In genomic region chr6:56346958-56347357, GRCh38 we compare ENCODE assay signal across 33 cellular contexts.
DNase-seq lines count a peak whose midpoint lies in the region; ATAC-seq, FAIRE-seq and TF ChIP-seq lines count a peak whose summit lies in the region.
"Had no signal": no experiment of that assay in that cellular context is flagged by ENCODE, and none has a peak within 500 bp of the region (broad histone marks: within the 10 kb centered on the region; RNA-seq: fewer than 3 reads in every experiment).

No MANE protein-coding gene starts in this region.

- H3K36me3 Mint-ChIP-seq in WTC11: no peaks in the 10 kb centered on the region
- H3K36me3 Mint-ChIP-seq: activated naive CD8-positive, alpha-beta T cell treated with anti-CD3 and anti-CD28 coated beads for 36 hours; immature natural killer cell had no signal

- H3K27me3 Mint-ChIP-seq in WTC11 (ENCODE audit: low read depth): no peaks in the 10 kb centered on the region

- in situ Hi-C loops in KBM-7 (cut with MboI; ENCODE audit: low pct_unique_long_range_greater_than_20kb, low sequenced_read_pairs): no loop called here

- H4K20me1 ChIP-seq in keratinocyte (ENCODE audit: control insufficient read depth, extremely low read depth, insufficient read depth, low read length): no peaks in the 10 kb centered on the region

- FAIRE-seq in keratinocyte (lab: Jason Lieb, UNC): no peak

- no peaks in the 10 kb centered on the region for H3K79me2 ChIP-seq in keratinocyte (ENCODE audit: control insufficient read depth, insufficient read depth, low read length)
- H3K79me2 ChIP-seq: parathyroid adenoma had no signal

- dilution Hi-C loops in keratinocyte (cut with MboI; ENCODE audit: extremely low pct_ligation_motif_present, low sequenced_read_pairs): no loop called here

- H3K9me3 ChIP-seq in keratinocyte (ENCODE audit: control insufficient read depth, low read depth, low read length) (no peaks in the 10 kb centered on the region), lower lobe of right lung (no peaks in the 10 kb centered on the region)
- H3K9me3 ChIP-seq: ascending aorta, HAP-1, left ventricle myocardium inferior, transverse colon had no signal

- POLR2A ChIA-PET in WTC11 (lab: Charles Lee): no interaction called here

- H3K9ac ChIP-seq in keratinocyte (ENCODE audit: control insufficient read depth, extremely low read depth, insufficient read depth, low read length): no peak overlapping the region
- H3K9ac ChIP-seq: parathyroid adenoma had no signal

- H3K4me3 ChIP-seq in keratinocyte (ENCODE audit: control insufficient read depth in 2 of 3, extremely low read depth in 1 of 3, insufficient read depth in 2 of 3, low read depth in 1 of 3, low read length in 3 of 3) (no peak overlapping the region), lower lobe of right lung (no peak overlapping the region)
- H3K4me3 ChIP-seq: ascending aorta, coronary artery, HAP-1, left ventricle myocardium inferior, transverse colon had no signal

- H3K36me3 ChIP-seq in keratinocyte (ENCODE audit: control insufficient read depth in 2 of 2, extremely low read depth in 1 of 2, insufficient read depth in 2 of 2, low read length in 2 of 2): no peaks in the 10 kb centered on the region
- H3K36me3 ChIP-seq in lower lobe of right lung: no peaks in the 10 kb centered on the region
- H3K36me3 ChIP-seq: ascending aorta, HAP-1, left ventricle myocardium inferior, transverse colon had no signal

- no peaks in the 10 kb centered on the region for H3K9me3 Mint-ChIP-seq in WTC11
- H3K9me3 Mint-ChIP-seq: activated naive CD8-positive, alpha-beta T cell treated with anti-CD3 and anti-CD28 coated beads for 36 hours; activated T-cell treated with anti-CD3 and anti-CD28 coated beads, Interleukin-2, amount 50 U/mL, for 24 hours; immature natural killer cell had no signal

- peak overlapping the region; percentile 10 for H3K4me2 ChIP-seq in keratinocyte (ENCODE audit: control insufficient read depth, extremely low read depth, insufficient read depth, low read depth, low read length)

- no peaks in the 10 kb centered on the region for H3K27me3 ChIP-seq in keratinocyte (ENCODE audit: control insufficient read depth, extremely low read depth, insufficient read depth, low read length)
- no peaks in the 10 kb centered on the region for H3K27me3 ChIP-seq in lower lobe of right lung (ENCODE audit: low read depth)
- H3K27me3 ChIP-seq: ascending aorta, transverse colon had no signal

- H2AFZ ChIP-seq in keratinocyte (ENCODE audit: control insufficient read depth, low read length): no peak overlapping the region
- H2AFZ ChIP-seq: parathyroid adenoma had no signal

- intact Hi-C loops in lower lobe of right lung (cut with DNase I): no loop called here

- TF ChIP-seq CTCF in WTC11 (IDR thresholded peaks at IDR 0.05) (no peak), keratinocyte (optimal IDR thresholded peaks at IDR 0.05 in 1 of 3, IDR thresholded peaks at IDR 0.05 in 1 of 3, conservative IDR thresholded peaks at IDR 0.05 in 1 of 3; ENCODE audit: extremely low read depth in 1 of 3, insufficient read depth in 2 of 3, low read length in 3 of 3) (no peak), GM20000 (IDR thresholded peaks at IDR 0.05; ENCODE audit: extremely low read depth, missing control alignments) (no peak), lower lobe of right lung (IDR thresholded peaks at IDR 0.05) (no peak)

- no peak overlapping the region for H3K27ac Mint-ChIP-seq in WTC11
- H3K27ac Mint-ChIP-seq: activated naive CD8-positive, alpha-beta T cell treated with anti-CD3 and anti-CD28 coated beads for 36 hours; activated T-cell treated with anti-CD3 and anti-CD28 coated beads, Interleukin-2, amount 50 U/mL, for 24 hours; immature natural killer cell had no signal

- DNase-seq in HCEC 1CT (peak; percentile 20), WTC11 (ENCODE audit: low spot score) (peak; percentile 16), keratinocyte (ENCODE audit: low read depth, low spot score) (no peak), KBM-7 (no peak), GM20000 (ENCODE audit: low spot score) (no peak), lower lobe of right lung (no peak), SIG-M5 treated with dmso at 0.1 percent for 504 hours (lab: John Stamatoyannopoulos, UW; ENCODE audit: unreplicated experiment) (no peak)
- DNase-seq: activated CD4-positive, CD25-positive, alpha-beta regulatory T cell; activated effector memory CD4-positive, alpha-beta T cell treated with anti-CD3 and anti-CD28 coated beads, Interleukin-2, amount 50 U/mL, for 16 hours; activated naive CD8-positive, alpha-beta T cell treated with anti-CD3 and anti-CD28 coated beads for 36 hours; activated T-cell treated with anti-CD3 and anti-CD28 coated beads, Interleukin-2, amount 50 U/mL, for 24 hours; caudate nucleus; COR-L47; DMS53; effector CD8-positive, alpha-beta T cell; hippocampal formation; immature natural killer cell; left ventricle myocardium inferior; NCI-H1092; NCI-H1694; NCI-H446 treated with DMSO at 0.1 percent for 48 hours; NCI-H82; right cardiac atrium; RPMI8226; stimulated activated CD4-positive, alpha-beta T cell treated with anti-CD3 and anti-CD28 coated beads, Interleukin-12 subunit alpha, Interleukin-12 subunit beta, amount 100 ng/mL, for 4 hours; stimulated activated CD4-positive, alpha-beta T cell treated with anti-CD3 and anti-CD28 coated beads, Interleukin-4, amount 100 ng/mL, for 24 hours; transverse colon had no signal

- H3K4me1 Mint-ChIP-seq in WTC11: peaks cover 16% of the 10 kb centered on the region
- H3K4me1 Mint-ChIP-seq: activated naive CD8-positive, alpha-beta T cell treated with anti-CD3 and anti-CD28 coated beads for 36 hours; immature natural killer cell had no signal

- H3K9me1 ChIP-seq in keratinocyte (ENCODE audit: control insufficient read depth, extremely low read depth, insufficient read depth, low read length): peaks cover 3% of the 10 kb centered on the region

- no peak overlapping the region for H3K4me3 Mint-ChIP-seq in WTC11
- H3K4me3 Mint-ChIP-seq: activated naive CD8-positive, alpha-beta T cell treated with anti-CD3 and anti-CD28 coated beads for 36 hours; activated T-cell treated with anti-CD3 and anti-CD28 coated beads, Interleukin-2, amount 50 U/mL, for 24 hours; immature natural killer cell; neural crest cell had no signal

- CTCF ChIA-PET in WTC11 (lab: Charles Lee): no interaction called here

- H3K4me1 ChIP-seq in keratinocyte (ENCODE audit: control insufficient read depth, extremely low read depth, insufficient read depth, low read length) (peaks cover 30% of the 10 kb centered on the region), lower lobe of right lung (no peaks in the 10 kb centered on the region)
- H3K4me1 ChIP-seq: ascending aorta, HAP-1, left ventricle myocardium inferior, parathyroid adenoma, transverse colon had no signal

- ATAC-seq in WTC11 (peak; percentile 87), lower lobe of right lung (no peak)
- ATAC-seq: right cardiac atrium had no signal

- no peak overlapping the region for H3K27ac ChIP-seq in keratinocyte (ENCODE audit: control insufficient read depth, insufficient read depth, low read length)
- no peak overlapping the region for H3K27ac ChIP-seq in lower lobe of right lung
- H3K27ac ChIP-seq: ascending aorta, C4-2B, coronary artery, left ventricle myocardium inferior, parathyroid adenoma, transverse colon had no signal

TF ChIP-seq in WTC11, 78 proteins besides CTCF, POLR2A, EP300 and RAD21 (continues in another document):
- TF ChIP-seq SOX15 (CRISPR knock-in tag; IDR thresholded peaks at IDR 0.05): no peak
- no peak for TF ChIP-seq ZNF232 (CRISPR knock-in tag; IDR thresholded peaks at IDR 0.05)
- TF ChIP-seq, protein P1, sequence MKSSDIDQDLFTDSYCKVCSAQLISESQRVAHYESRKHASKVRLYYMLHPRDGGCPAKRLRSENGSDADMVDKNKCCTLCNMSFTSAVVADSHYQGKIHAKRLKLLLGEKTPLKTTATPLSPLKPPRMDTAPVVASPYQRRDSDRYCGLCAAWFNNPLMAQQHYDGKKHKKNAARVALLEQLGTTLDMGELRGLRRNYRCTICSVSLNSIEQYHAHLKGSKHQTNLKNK (CRISPR knock-in tag; IDR thresholded peaks at IDR 0.05): no peak
- TF ChIP-seq FOXJ3 (CRISPR knock-in tag; IDR thresholded peaks at IDR 0.05; ENCODE audit: borderline replicate concordance): no peak
- no peak for TF ChIP-seq OVOL2 (CRISPR knock-in tag; IDR thresholded peaks at IDR 0.05; ENCODE audit: borderline replicate concordance)
- no peak for TF ChIP-seq AR (CRISPR knock-in tag; IDR thresholded peaks at IDR 0.05)
- TF ChIP-seq E2F4 (CRISPR knock-in tag; IDR thresholded peaks at IDR 0.05; ENCODE audit: borderline replicate concordance, low read depth): no peak

Comparison
In these comparisons a context has a peak if more than half of its experiments do, and no peak if none do; other contexts are left out.
1. DNase-seq: peak in HCEC 1CT (single experiment) and WTC11 (single experiment); none in keratinocyte (single experiment), KBM-7 (single experiment), GM20000 (single experiment), lower lobe of right lung (single experiment) and SIG-M5 treated with dmso at 0.1 percent for 504 hours (single experiment).